8 cellular contexts compared by ENCODE assay signal in the genomic region with DNA sequence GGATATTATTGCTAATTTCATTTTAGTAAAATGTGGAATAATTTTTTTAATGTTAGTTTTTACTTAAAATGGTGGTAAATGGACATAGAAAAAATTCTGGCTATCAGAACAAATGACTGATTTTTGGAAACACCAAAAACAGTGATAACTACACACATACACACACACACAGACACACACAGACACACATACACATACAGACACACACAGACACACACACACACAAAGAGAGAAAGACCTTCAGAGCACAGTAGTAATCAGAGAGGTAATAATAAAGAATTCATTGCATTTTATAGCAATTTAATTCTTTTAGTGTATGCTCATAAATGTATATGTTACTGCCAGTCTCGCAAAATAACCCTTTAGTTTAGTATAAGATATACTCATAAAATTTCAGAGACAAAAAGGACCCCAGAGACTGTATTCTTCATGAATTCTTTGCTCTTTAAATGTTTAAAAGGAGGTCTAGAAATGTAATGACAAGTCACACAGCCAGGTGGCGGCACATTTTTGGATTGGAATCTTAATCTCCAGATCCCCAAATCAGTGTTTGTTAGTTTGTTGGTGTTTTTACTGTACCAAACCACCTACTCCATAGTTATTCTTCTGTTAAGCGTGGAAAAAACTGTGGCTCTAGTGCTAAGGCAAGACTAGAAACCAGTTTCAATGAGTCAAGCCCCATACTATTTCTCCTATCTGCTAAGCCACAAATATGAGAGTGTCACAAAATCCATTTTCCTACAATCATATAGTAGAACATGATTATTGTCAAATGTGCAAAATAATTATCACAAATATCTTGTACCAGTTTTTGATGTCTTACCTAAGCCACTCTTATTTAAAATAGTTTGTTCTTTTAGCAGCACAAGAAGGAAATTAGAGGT.
DNase-seq lines count a peak whose midpoint lies in the region; ATAC-seq and TF ChIP-seq lines count a peak whose summit lies in the region.

No MANE protein-coding gene starts in this region.

- no peaks in the 10 kb centered on the region for H4K20me1 ChIP-seq in KMS-11 (ENCODE audit: insufficient read depth)

- H3K4me1 Mint-ChIP-seq in MCF 10A (ENCODE audit: insufficient read depth, unreplicated experiment), result no peaks in the 10 kb centered on the region

- H3K9me3 ChIP-seq in breast epithelium, result no peaks in the 10 kb centered on the region
- H3K9me3 ChIP-seq in lower lobe of right lung, result no peaks in the 10 kb centered on the region

- no peak overlapping the region for H3K4me3 Mint-ChIP-seq in MCF 10A (ENCODE audit: unreplicated experiment)

- in situ Hi-C loops in astrocyte of the cerebellum (cut with HindIII; ENCODE audit: low sequenced_read_pairs), result no loop called here

- H3K27ac ChIP-seq in breast epithelium (no peak overlapping the region), KMS-11 (no peak overlapping the region), lower lobe of right lung (no peak overlapping the region)

- H3K4me1 ChIP-seq in breast epithelium (no peaks in the 10 kb centered on the region), KMS-11 (ENCODE audit: low read depth, poor library complexity, severe bottlenecking) (no peaks in the 10 kb centered on the region), lower lobe of right lung (no peaks in the 10 kb centered on the region)

- H3K9ac ChIP-seq in KMS-11, result no peak overlapping the region

- no peaks in the 10 kb centered on the region for H3K79me2 ChIP-seq in KMS-11 (ENCODE audit: insufficient read depth, low read depth)

- H2AFZ ChIP-seq in KMS-11 (ENCODE audit: low read depth), result no peak overlapping the region

- DNase-seq in MCF 10A (ENCODE audit: unreplicated experiment) (peak; percentile 50), breast epithelium (ENCODE audit: low spot score in 2 of 2) (no peak), astrocyte of the cerebellum (ENCODE audit: low read depth) (no peak), lower lobe of right lung (no peak), NOMO-1 treated with dmso at 0.1 percent for 144 hours (lab: John Stamatoyannopoulos, UW; ENCODE audit: unreplicated experiment) (no peak)
- DNase-seq in activated CD4-positive, CD25-positive, alpha-beta regulatory T cell treated with anti-CD3 and anti-CD28 coated beads, Interleukin-2, amount 50 U/mL, for 72 hours, result no peak

- no TSS peak for BruUV-seq in MCF 10A (replicated peaks; lab: Mats Ljungman, UMichigan)

- H3K4me3 ChIP-seq in breast epithelium, result no peak overlapping the region
- H3K4me3 ChIP-seq in KMS-11 (IDR thresholded peaks at IDR 0.05; ENCODE audit: insufficient read depth, low read depth, low read length), result no peak overlapping the region
- no peak overlapping the region for H3K4me3 ChIP-seq in astrocyte of the cerebellum (ENCODE audit: low read depth, low read length)
- H3K4me3 ChIP-seq in lower lobe of right lung, result no peak overlapping the region

- CTCF ChIA-PET in MCF 10A (lab: Yijun Ruan, JAX), result interaction anchor here (0.6 to 1.6 kb wide), 6 partner anchors 29 to 348 kb away, joined by 3 to 4 read pairs (median 3); no protein-coding TSS in a partner anchor

- no peak overlapping the region for H3K27ac Mint-ChIP-seq in MCF 10A (ENCODE audit: low read depth, unreplicated experiment)

- TF ChIP-seq POLR2A in breast epithelium (IDR thresholded peaks at IDR 0.05), result no peak

- H3K4me2 ChIP-seq in KMS-11, result no peak overlapping the region

- POLR2A ChIA-PET in MCF 10A (lab: Yijun Ruan, JAX), result interaction anchor here (0.5 kb wide), 1 partner anchor 15 kb away, joined by 3 read pairs; no protein-coding TSS in a partner anchor

- peak; percentile 58 for TF ChIP-seq CTCF in MCF 10A (IDR thresholded peaks at IDR 0.05; ENCODE audit: unreplicated experiment)
- TF ChIP-seq CTCF in breast epithelium (IDR thresholded peaks at IDR 0.05), result peak in 1 of 3 donors; percentile 37
- TF ChIP-seq CTCF in KMS-11 (conservative IDR thresholded peaks at IDR 0.05; ENCODE audit: low read depth, low read length), result peak; percentile 70
- TF ChIP-seq CTCF in astrocyte of the cerebellum (IDR thresholded peaks at IDR 0.05; ENCODE audit: low read depth, low read length, missing control alignments), result peak; percentile 48
- TF ChIP-seq CTCF in lower lobe of right lung (IDR thresholded peaks at IDR 0.05), result peak; percentile 46

- H3K36me3 ChIP-seq in breast epithelium (no peaks in the 10 kb centered on the region), KMS-11 (ENCODE audit: insufficient read depth) (no peaks in the 10 kb centered on the region), lower lobe of right lung (no peaks in the 10 kb centered on the region)

- H3K27me3 Mint-ChIP-seq in MCF 10A (ENCODE audit: insufficient read depth, unreplicated experiment), result peaks cover 78% of the 10 kb centered on the region

- H3K9me3 Mint-ChIP-seq in MCF 10A (ENCODE audit: unreplicated experiment), result no peaks in the 10 kb centered on the region

- H3K27me3 ChIP-seq in breast epithelium (no peaks in the 10 kb centered on the region), KMS-11 (ENCODE audit: insufficient read depth, low read depth) (no peaks in the 10 kb centered on the region), lower lobe of right lung (ENCODE audit: low read depth) (no peaks in the 10 kb centered on the region)

- no peaks in the 10 kb centered on the region for H3K36me3 Mint-ChIP-seq in MCF 10A (ENCODE audit: insufficient read depth, unreplicated experiment)

- peak in 1 of 2 donors; percentile 50 for ATAC-seq in lower lobe of right lung
- ATAC-seq in activated CD4-positive, CD25-positive, alpha-beta regulatory T cell treated with anti-CD3 and anti-CD28 coated beads, Interleukin-2, amount 50 U/mL, for 24 hours, result no peak

- intact Hi-C loops in MCF 10A (cut with micrococcal nuclease), result loop anchor here (1.0 to 2.0 kb wide), 2 partner anchors 104 to 176 kb away; no protein-coding TSS in a partner anchor
- intact Hi-C loops in breast epithelium (cut with DNase I; ENCODE audit: low total_unique reads), result loop anchor here (5.0 kb wide), 1 partner anchor 1102 kb away; no protein-coding TSS in a partner anchor
- intact Hi-C loops in lower lobe of right lung (cut with DNase I), result no loop called here
